Comparison of ENCODE assay signal across 7 cellular contexts in genomic region chr11:93879114-93879513, GRCh38. TPM values are rescaled to one million over a fixed set of nuclear protein-coding genes. Genes with fewer than 3 reads are reported as not detected.
"Had no signal": no experiment of that assay in that cellular context is flagged by ENCODE, and none has a peak within 500 bp of the region (broad histone marks: within the 10 kb centered on the region; RNA-seq: fewer than 3 reads in every experiment).

No MANE protein-coding gene starts in this region.

RNA-seq across cellular contexts. Expression of gene VSTM5, which starts 28.7 kb away (rescaled TPM):
- total RNA-seq: OCI-LY7, Right ventricle myocardium superior, RPMI7951, SJCRH30, SJSA1, SK-MEL-5, T-cell had no signal
